ENCODE assay signal across 27 cellular contexts in genomic region chr4:139709660-139710059, GRCh38.
"Had no signal": no experiment of that assay in that cellular context is flagged by ENCODE, and none has a peak within 500 bp of the region (broad histone marks: within the 10 kb centered on the region; RNA-seq: fewer than 3 reads in every experiment).

No MANE protein-coding gene starts in this region.

- H3K4me1 Mint-ChIP-seq: activated CD4-positive, alpha-beta T cell treated with anti-CD3 and anti-CD28 coated beads, Interleukin-2, amount 10 ng/mL, durations not matched to agents 7 days and 5 days; activated naive CD8-positive, alpha-beta T cell treated with anti-CD3 and anti-CD28 coated beads, Interleukin-2, amount 50 U/mL, for 24 hours; memory B cell; naive B cell had no signal

- H3K4me3 Mint-ChIP-seq: activated CD4-positive, alpha-beta T cell treated with anti-CD3 and anti-CD28 coated beads, Interleukin-2, amount 10 ng/mL, durations not matched to agents 7 days and 5 days; activated CD8-positive, alpha-beta T cell treated with anti-CD3 and anti-CD28 coated beads for 36 hours; activated naive CD8-positive, alpha-beta T cell treated with anti-CD3 and anti-CD28 coated beads, Interleukin-2, amount 50 U/mL, for 24 hours; activated T-helper 1 cell treated with anti-CD3 and anti-CD28 coated beads, Interleukin-12 subunit alpha, Interleukin-12 subunit beta, Interleukin-2, Interleukin-4 antibody, amounts not matched to agents 30 ng/mL and 10 ng/mL and 1 ng/mL, durations not matched to agents 14 hours and 24 hours and 36 hours; endodermal cell; memory B cell; naive B cell; type B pancreatic cell had no signal

- H3K9me3 ChIP-seq: body of pancreas, gastroesophageal sphincter, thoracic aorta, vagina had no signal

- H3K27ac ChIP-seq: body of pancreas, epithelial cell of prostate, gastroesophageal sphincter, heart left ventricle, spleen, thoracic aorta, vagina, WERI-Rb-1 had no signal

- H3K9me3 Mint-ChIP-seq: type B pancreatic cell had no signal

- H3K36me3 ChIP-seq: cardiac muscle cell, thoracic aorta had no signal

- H3K27me3 Mint-ChIP-seq: activated CD4-positive, alpha-beta T cell treated with anti-CD3 and anti-CD28 coated beads, Interleukin-2, amount 10 ng/mL, durations not matched to agents 7 days and 5 days; activated CD8-positive, alpha-beta T cell treated with anti-CD3 and anti-CD28 coated beads for 36 hours; activated naive CD8-positive, alpha-beta T cell treated with anti-CD3 and anti-CD28 coated beads, Interleukin-2, amount 50 U/mL, for 24 hours; naive B cell; type B pancreatic cell had no signal

- H3K4me1 ChIP-seq: body of pancreas, spleen, vagina had no signal

- H3K4me3 ChIP-seq: body of pancreas, cardiac muscle cell, gastroesophageal sphincter, heart left ventricle, spleen, thoracic aorta, vagina had no signal

- H3K27me3 ChIP-seq: body of pancreas, cardiac muscle cell, gastroesophageal sphincter, heart left ventricle, spleen, vagina had no signal

- DNase-seq: activated CD4-positive, alpha-beta T cell treated with anti-CD3 and anti-CD28 coated beads, Interleukin-2, amount 10 ng/mL, durations not matched to agents 7 days and 5 days; activated CD4-positive, CD25-positive, alpha-beta regulatory T cell treated with anti-CD3 and anti-CD28 coated beads, Interleukin-2, amount 50 U/mL, for 72 hours; activated CD8-positive, alpha-beta T cell treated with anti-CD3 and anti-CD28 coated beads for 36 hours; activated gamma-delta T cell; activated naive CD4-positive, alpha-beta T cell treated with anti-CD3 and anti-CD28 coated beads, Interleukin-2, amount 50 U/mL, for 16 hours; activated naive CD8-positive, alpha-beta T cell treated with anti-CD3 and anti-CD28 coated beads, Interleukin-2, amount 50 U/mL, for 24 hours; body of pancreas; cortex of kidney; endodermal cell; heart left ventricle; islet precursor cell; left cardiac atrium; naive B cell; occipital lobe; spleen; stimulated activated CD4-positive, alpha-beta T cell treated with anti-CD3 and anti-CD28 coated beads, Interleukin-4, amount 100 ng/mL, for 24 hours; stimulated activated naive CD4-positive, alpha-beta T cell treated with Interleukin-2 at 50 U/mL for 16 hours; WERI-Rb-1 had no signal

- H3K27ac Mint-ChIP-seq: activated CD4-positive, alpha-beta T cell treated with anti-CD3 and anti-CD28 coated beads, Interleukin-2, amount 10 ng/mL, durations not matched to agents 7 days and 5 days; activated CD8-positive, alpha-beta T cell treated with anti-CD3 and anti-CD28 coated beads for 36 hours; activated naive CD8-positive, alpha-beta T cell treated with anti-CD3 and anti-CD28 coated beads, Interleukin-2, amount 50 U/mL, for 24 hours; activated T-helper 1 cell treated with anti-CD3 and anti-CD28 coated beads, Interleukin-12 subunit alpha, Interleukin-12 subunit beta, Interleukin-2, Interleukin-4 antibody, amounts not matched to agents 30 ng/mL and 10 ng/mL and 1 ng/mL, durations not matched to agents 14 hours and 24 hours and 36 hours; endodermal cell; memory B cell; type B pancreatic cell had no signal

- H3K36me3 Mint-ChIP-seq: memory B cell, naive B cell had no signal

- ATAC-seq: activated CD8-positive, alpha-beta T cell treated with anti-CD3 and anti-CD28 coated beads for 36 hours; activated naive CD8-positive, alpha-beta T cell treated with anti-CD3 and anti-CD28 coated beads, Interleukin-2, amount 50 U/mL, for 24 hours; body of pancreas; gastroesophageal sphincter; heart left ventricle; left cardiac atrium; sciatic nerve had no signal
